1 cellular context compared by ENCODE assay signal in genomic region chr20:44583179-44583578, GRCh38.
TF ChIP-seq lines count a peak whose summit lies in the region.

No MANE protein-coding gene starts in this region.

TF ChIP-seq in SK-N-SH, 30 proteins besides CTCF, POLR2A, EP300 and RAD21 (continued from another document):
- no peak for TF ChIP-seq IRF3 (IDR thresholded peaks at IDR 0.05; ENCODE audit: low read depth, low read length)
- no peak for TF ChIP-seq USF1 (IDR thresholded peaks at IDR 0.05; ENCODE audit: borderline replicate concordance, low read depth)
TF ChIP-seq in SK-N-SH: peak in this region for 0.
